In the genomic region with DNA sequence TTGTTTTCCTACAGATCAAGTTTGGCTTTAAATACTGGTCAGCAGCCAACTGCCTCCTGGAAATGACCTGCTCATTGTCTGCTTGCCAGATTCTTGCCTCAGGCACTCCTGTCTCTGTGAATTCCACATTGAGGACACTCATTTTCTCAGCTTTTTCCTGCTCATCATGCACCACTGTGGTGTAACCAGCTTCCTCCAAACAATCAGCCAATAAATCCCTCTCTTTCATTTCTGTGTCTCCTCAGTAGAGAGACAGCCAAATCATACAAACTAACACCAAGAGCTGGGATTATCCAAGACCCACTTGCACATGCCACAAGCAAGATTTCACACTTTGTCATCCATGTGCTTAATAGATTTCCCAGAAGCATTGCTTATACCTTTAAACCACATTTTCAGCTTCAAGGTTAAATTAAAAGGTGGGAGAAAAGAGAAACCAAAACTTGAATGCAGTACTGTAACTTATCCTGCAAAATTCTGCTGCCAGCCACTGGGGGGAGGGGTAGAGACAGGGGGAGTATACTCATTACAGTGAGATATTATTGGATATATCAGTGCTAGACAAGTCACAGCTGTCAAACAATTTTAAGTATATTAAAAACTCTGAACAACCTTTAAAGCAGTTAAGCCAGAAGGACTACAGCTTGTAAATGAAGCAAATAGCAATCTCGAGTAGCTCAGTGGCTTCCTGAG, we compare ENCODE assay signal across 7 cellular contexts.
DNase-seq lines count a peak whose midpoint lies in the region; ATAC-seq and TF ChIP-seq lines count a peak whose summit lies in the region.

No MANE protein-coding gene starts in this region.

- no peak overlapping the region for H4K5ac ChIP-seq in mesendoderm (ENCODE audit: low read length)

- H3K9ac ChIP-seq in mesendoderm (ENCODE audit: low read length), result no peak overlapping the region

- H3K4me3 Mint-ChIP-seq in dendritic cell treated with granulocyte-macrophage colony-stimulating factor and Interleukin-4, amounts not matched to agents 40 ng/mL and 50 ng/mL, for 4 days, result peak overlapping the region; percentile 30

- no peaks in the 10 kb centered on the region for H3K27me3 ChIP-seq in mesendoderm (ENCODE audit: insufficient read depth, low read length, poor library complexity)
- H3K27me3 ChIP-seq in thymus (ENCODE audit: control insufficient read depth, insufficient read depth), result no peaks in the 10 kb centered on the region

- H3K9me3 Mint-ChIP-seq in dendritic cell treated with granulocyte-macrophage colony-stimulating factor and Interleukin-4, amounts not matched to agents 40 ng/mL and 50 ng/mL, for 4 days, result no peaks in the 10 kb centered on the region

- no peak overlapping the region for H2BK120ac ChIP-seq in mesendoderm (ENCODE audit: low read depth, low read length)

- no peak overlapping the region for H2BK15ac ChIP-seq in mesendoderm (replicated peaks; ENCODE audit: low read depth)

- H2AK5ac ChIP-seq in mesendoderm (ENCODE audit: low read length), result no peak overlapping the region

- H3K36me3 Mint-ChIP-seq in dendritic cell treated with granulocyte-macrophage colony-stimulating factor and Interleukin-4, amounts not matched to agents 40 ng/mL and 50 ng/mL, for 4 days (ENCODE audit: low read depth), result peaks cover 17% of the 10 kb centered on the region

- H3K4me1 ChIP-seq in mesendoderm (ENCODE audit: control insufficient read depth, low read depth, low read length) (peaks cover 5% of the 10 kb centered on the region), thymus (ENCODE audit: control insufficient read depth, insufficient read depth, low read length) (no peaks in the 10 kb centered on the region)

- no peak overlapping the region for H3K23ac ChIP-seq in mesendoderm (ENCODE audit: low read length)

- H3K4me2 ChIP-seq in mesendoderm (ENCODE audit: low read length), result no peak overlapping the region

- peak overlapping the region; percentile 11 for H3K56ac ChIP-seq in mesendoderm (ENCODE audit: low read length)

- no peak overlapping the region for H2BK5ac ChIP-seq in mesendoderm (ENCODE audit: low read length)

- peaks cover 23% of the 10 kb centered on the region for H3K79me1 ChIP-seq in mesendoderm (ENCODE audit: low read length)

- peak overlapping the region; percentile 43 for H3K27ac Mint-ChIP-seq in dendritic cell treated with granulocyte-macrophage colony-stimulating factor and Interleukin-4, amounts not matched to agents 40 ng/mL and 50 ng/mL, for 4 days

- no peaks in the 10 kb centered on the region for H3K9me3 ChIP-seq in thymus (ENCODE audit: control insufficient read depth)

- no peak overlapping the region for H3K4me3 ChIP-seq in mesendoderm (ENCODE audit: low read length)
- H3K4me3 ChIP-seq in thymus (ENCODE audit: low read length), result no peak overlapping the region

- peak; percentile 58 for ATAC-seq in HG03196 (IDR thresholded peaks at IDR 0.05; ENCODE audit: unreplicated experiment)
- ATAC-seq in SK-N-SH treated with all-trans-retinoic acid at 6 μM for 48 hours, result peak; percentile 93
- no peak for ATAC-seq in GM19455 (IDR thresholded peaks at IDR 0.05; ENCODE audit: unreplicated experiment)

- H3K79me2 ChIP-seq in mesendoderm (ENCODE audit: control insufficient read depth, insufficient read depth, low read length), result peaks cover 35% of the 10 kb centered on the region

- peak overlapping the region; percentile 61 for H3K27ac ChIP-seq in mesendoderm (ENCODE audit: low read depth, low read length)
- H3K27ac ChIP-seq in thymus (ENCODE audit: low read depth), result peak overlapping the region; percentile 27

- H3K36me3 ChIP-seq in mesendoderm (ENCODE audit: control insufficient read depth, insufficient read depth, low read length) (no peaks in the 10 kb centered on the region), thymus (ENCODE audit: control insufficient read depth, insufficient read depth) (no peaks in the 10 kb centered on the region)

- H3K4me1 Mint-ChIP-seq in dendritic cell treated with granulocyte-macrophage colony-stimulating factor and Interleukin-4, amounts not matched to agents 40 ng/mL and 50 ng/mL, for 4 days (ENCODE audit: low read depth), result peaks cover 54% of the 10 kb centered on the region

- no peak overlapping the region for H3K18ac ChIP-seq in mesendoderm (ENCODE audit: low read length)

- peak; percentile 10 for DNase-seq in GDM1 (lab: John Stamatoyannopoulos, UW)
- peak; percentile 90 for DNase-seq in mesendoderm

- intact Hi-C loops in dendritic cell treated with granulocyte-macrophage colony-stimulating factor and Interleukin-4, amounts not matched to agents 40 ng/mL and 50 ng/mL, for 4 days (cut with micrococcal nuclease), result no loop called here

- no CpG with 5 or more reads among the region's 1 CpG for WGBS in mesendoderm (ENCODE audit: extremely low coverage, insufficient coverage, low lambda C conversion rate)
- WGBS in thymus, result 41% methylated on average over 1 of the region's 1 CpG

- no peak overlapping the region for H4K8ac ChIP-seq in mesendoderm (ENCODE audit: low read depth, low read length)

- no peak overlapping the region for H3K4ac ChIP-seq in mesendoderm (ENCODE audit: low read depth, low read length)

- no peaks in the 10 kb centered on the region for H3K27me3 Mint-ChIP-seq in dendritic cell treated with granulocyte-macrophage colony-stimulating factor and Interleukin-4, amounts not matched to agents 40 ng/mL and 50 ng/mL, for 4 days

TF ChIP-seq in SK-N-SH treated with all-trans-retinoic acid at 6 μM for 48 hours, 23 proteins besides CTCF, POLR2A, EP300 and RAD21:
- TF ChIP-seq SNAI2 (CRISPR knock-in tag; IDR thresholded peaks at IDR 0.05) (0 out of 2 replicates have a peak, but pooled peaks have one; percentile 52), ZFP30 (CRISPR knock-in tag; IDR thresholded peaks at IDR 0.05) (peak; percentile 67; the same call in 1 of the 2 replicates), TCF4 (CRISPR knock-in tag; IDR thresholded peaks at IDR 0.05; ENCODE audit: borderline replicate concordance) (0 out of 2 replicates have a peak, but pooled peaks have one; percentile 49)
- TF ChIP-seq, protein P1, sequence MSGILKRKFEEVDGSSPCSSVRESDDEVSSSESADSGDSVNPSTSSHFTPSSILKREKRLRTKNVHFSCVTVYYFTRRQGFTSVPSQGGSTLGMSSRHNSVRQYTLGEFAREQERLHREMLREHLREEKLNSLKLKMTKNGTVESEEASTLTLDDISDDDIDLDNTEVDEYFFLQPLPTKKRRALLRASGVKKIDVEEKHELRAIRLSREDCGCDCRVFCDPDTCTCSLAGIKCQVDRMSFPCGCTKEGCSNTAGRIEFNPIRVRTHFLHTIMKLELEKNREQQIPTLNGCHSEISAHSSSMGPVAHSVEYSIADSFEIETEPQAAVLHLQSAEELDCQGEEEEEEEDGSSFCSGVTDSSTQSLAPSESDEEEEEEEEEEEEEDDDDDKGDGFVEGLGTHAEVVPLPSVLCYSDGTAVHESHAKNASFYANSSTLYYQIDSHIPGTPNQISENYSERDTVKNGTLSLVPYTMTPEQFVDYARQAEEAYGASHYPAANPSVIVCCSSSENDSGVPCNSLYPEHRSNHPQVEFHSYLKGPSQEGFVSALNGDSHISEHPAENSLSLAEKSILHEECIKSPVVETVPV (CRISPR knock-in tag; IDR thresholded peaks at IDR 0.05), result no peak
TF ChIP-seq in SK-N-SH treated with all-trans-retinoic acid at 6 μM for 48 hours: peak in this region for 3.
